In genomic region chr12:121131941-121132341, GRCh38 we compare ENCODE assay signal across 11 cellular contexts. TPM values are rescaled to one million over a fixed set of nuclear protein-coding genes. Genes with fewer than 3 reads are reported as not detected.
DNase-seq lines count a peak whose midpoint lies in the region; ATAC-seq and TF ChIP-seq lines count a peak whose summit lies in the region.
"Had no signal": no experiment of that assay in that cellular context is flagged by ENCODE, and none has a peak within 500 bp of the region (broad histone marks: within the 10 kb centered on the region; RNA-seq: fewer than 3 reads in every experiment).

No MANE protein-coding gene starts in this region.

- peaks cover 43% of the 10 kb centered on the region for H3K4me1 ChIP-seq in CD8-positive, alpha-beta memory T cell (ENCODE audit: insufficient read depth, low read length)
- H3K4me1 ChIP-seq in sigmoid colon = peaks cover 0 to 38% (median 28%) of the 10 kb centered on the region in 4 donors

- intact Hi-C loops in sigmoid colon (cut with DNase I) = loop anchor here (2.0 to 10.0 kb wide), 2 partner anchors 79 to 407 kb away; partner anchors contain the start of genes ACADS and P2RX4

- TF ChIP-seq POLR2A in sigmoid colon (IDR thresholded peaks at IDR 0.05) = no peak

- CTCF ChIA-PET in CD8-positive, alpha-beta memory T cell (lab: Charles Lee) = no interaction called here

- H3K4me1 Mint-ChIP-seq in CD8-positive, alpha-beta memory T cell = peaks cover 64 to 84% (median 76%) of the 10 kb centered on the region in 3 donors
- peaks cover 54% of the 10 kb centered on the region for H3K4me1 Mint-ChIP-seq in T-helper 17 cell
- H3K4me1 Mint-ChIP-seq in immature natural killer cell = peaks cover 68 to 86% of the 10 kb centered on the region in 2 donors

- no peak for TF ChIP-seq EP300 in sigmoid colon (IDR thresholded peaks at IDR 0.05)

- H3K27me3 Mint-ChIP-seq in CD8-positive, alpha-beta memory T cell = no peaks in the 10 kb centered on the region
- H3K27me3 Mint-ChIP-seq in T-helper 17 cell (no peaks in the 10 kb centered on the region), immature natural killer cell (ENCODE audit: low read depth in 3 of 3) (peaks cover 0 to 16% (median 4%) of the 10 kb centered on the region in 3 donors)

- 15 to 85% methylated on average over 4 of the region's 4 CpGs for WGBS in sigmoid colon, 2 donors

- no peak overlapping the region for H3K27ac ChIP-seq in CD8-positive, alpha-beta memory T cell (ENCODE audit: low read depth, low read length)
- H3K27ac ChIP-seq in sigmoid colon = peak overlapping the region in 3 of 4 donors; percentile 78 to 87 (median 80)

- H3K36me3 ChIP-seq in CD8-positive, alpha-beta memory T cell (ENCODE audit: insufficient read depth, low read length) = no peaks in the 10 kb centered on the region
- no peaks in the 10 kb centered on the region for H3K36me3 ChIP-seq in sigmoid colon
- H3K36me3 ChIP-seq: left lung, pancreas had no signal

- H3K27me3 ChIP-seq in CD8-positive, alpha-beta memory T cell (ENCODE audit: insufficient read depth, low read length, poor library complexity, severe bottlenecking) = no peaks in the 10 kb centered on the region
- H3K27me3 ChIP-seq in sigmoid colon = no peaks in the 10 kb centered on the region
- H3K27me3 ChIP-seq: left lung, pancreas had no signal

- ATAC-seq in T-helper 17 cell = no peak
- no peak for ATAC-seq in GM19455 (IDR thresholded peaks at IDR 0.05; ENCODE audit: unreplicated experiment)
- ATAC-seq in HG02973 (IDR thresholded peaks at IDR 0.05; ENCODE audit: unreplicated experiment) = no peak

- POLR2A ChIA-PET in CD8-positive, alpha-beta memory T cell (lab: Charles Lee) = no interaction called here

- H3K27ac Mint-ChIP-seq in CD8-positive, alpha-beta memory T cell = peak overlapping the region in 3 of 8 donors; percentile 20 to 64 (median 23)
- H3K27ac Mint-ChIP-seq in T-helper 17 cell = peak overlapping the region; percentile 37
- H3K27ac Mint-ChIP-seq in immature natural killer cell = peak overlapping the region in 4 of 6 donors; percentile 4 to 88 (median 82)
- H3K27ac Mint-ChIP-seq: endodermal cell had no signal

- no peaks in the 10 kb centered on the region for H3K9me3 ChIP-seq in CD8-positive, alpha-beta memory T cell (ENCODE audit: low read length)
- H3K9me3 ChIP-seq in T-helper 17 cell (ENCODE audit: control insufficient read depth, low read length, poor library complexity, severe bottlenecking) (no peaks in the 10 kb centered on the region), sigmoid colon (no peaks in the 10 kb centered on the region)
- H3K9me3 ChIP-seq: left lung, pancreas had no signal

- H3K36me3 Mint-ChIP-seq in CD8-positive, alpha-beta memory T cell = no peaks in the 10 kb centered on the region
- H3K36me3 Mint-ChIP-seq in T-helper 17 cell (ENCODE audit: low read depth) (no peaks in the 10 kb centered on the region), immature natural killer cell (no peaks in the 10 kb centered on the region)

- no peak overlapping the region for H3K4me3 ChIP-seq in CD8-positive, alpha-beta memory T cell (ENCODE audit: low read length)
- H3K4me3 ChIP-seq in sigmoid colon = no peak overlapping the region

- H3K9me3 Mint-ChIP-seq in CD8-positive, alpha-beta memory T cell = no peaks in the 10 kb centered on the region
- no peaks in the 10 kb centered on the region for H3K9me3 Mint-ChIP-seq in immature natural killer cell
- H3K9me3 Mint-ChIP-seq: endodermal cell had no signal

- H3K4me3 Mint-ChIP-seq in CD8-positive, alpha-beta memory T cell = peak overlapping the region in 6 of 7 donors; percentile 79 to 97 (median 90)
- no peak overlapping the region for H3K4me3 Mint-ChIP-seq in T-helper 17 cell
- peak overlapping the region; percentile 90 to 98 (median 93) for H3K4me3 Mint-ChIP-seq in immature natural killer cell

- no peak for TF ChIP-seq CTCF in sigmoid colon (IDR thresholded peaks at IDR 0.05)

- DNase-seq in CD8-positive, alpha-beta memory T cell = no peak
- DNase-seq in T-helper 17 cell (no peak), immature natural killer cell (no peak), sigmoid colon (no peak), NCI-H446 treated with DMSO at 0.1 percent for 48 hours (lab: John Stamatoyannopoulos, UW) (no peak)
- DNase-seq: Karpas-422 had no signal

RNA-seq across cellular contexts. Expression of gene P2RX7, which starts 0.7 kb away (rescaled TPM):
- 1 to 10 TPM; 4.3 to 4.5 TPM for total RNA-seq in CD8-positive, alpha-beta memory T cell
- 9.2 TPM for polyA plus RNA-seq in CD8-positive, alpha-beta memory T cell
- total RNA-seq in T-helper 17 cell (10 to 100 TPM in 1 of 2 donors, 1 to 10 TPM in 1; 6.3 to 10.4 TPM), sigmoid colon (1 to 10 TPM; 3.9 to 8.0 (median 5.0) TPM)
- polyA plus RNA-seq in immature natural killer cell (10 to 100 TPM in 2 of 3 donors, 1 to 10 TPM in 1; 7.5 to 17.4 (median 12.9) TPM), sigmoid colon (1 to 10 TPM in 2 of 3 donors, under 1 TPM in 1; 0.60 to 1.9 (median 1.4) TPM)
